ENCODE assay signal across 13 cellular contexts in genomic region chr19:1435378-1435989, GRCh38.
"Had no signal": no experiment of that assay in that cellular context is flagged by ENCODE, and none has a peak within 500 bp of the region (broad histone marks: within the 10 kb centered on the region; RNA-seq: fewer than 3 reads in every experiment).

No MANE protein-coding gene starts in this region.

- FAIRE-seq: small intestine had no signal

- DNase-seq: activated CD4-positive, alpha-beta T cell treated with anti-CD3 and anti-CD28 coated beads for 48 hours; activated naive CD4-positive, alpha-beta T cell treated with anti-CD3 and anti-CD28 coated beads for 36 hours; body of pancreas; cortex of kidney; effector memory CD4-positive, alpha-beta T cell; hippocampal formation; small intestine; transverse colon had no signal

- H3K9me3 ChIP-seq: body of pancreas, neutrophil, right atrium auricular region, transverse colon had no signal

- H3K27ac ChIP-seq: body of pancreas, epithelial cell of prostate, neutrophil, right atrium auricular region, transverse colon had no signal

- H3K4me3 Mint-ChIP-seq: activated naive CD4-positive, alpha-beta T cell treated with anti-CD3 and anti-CD28 coated beads for 36 hours; central memory CD8-positive, alpha-beta T cell; T-helper 2 cell treated with Interferon-gamma antibody and Interleukin-4, amounts not matched to agents 5 μg/mL and 100 μg/mL, for 36 hours had no signal

- H3K27me3 Mint-ChIP-seq: central memory CD8-positive, alpha-beta T cell had no signal

- ATAC-seq: body of pancreas had no signal

- H3K27ac Mint-ChIP-seq: activated naive CD4-positive, alpha-beta T cell treated with anti-CD3 and anti-CD28 coated beads for 36 hours; T-helper 2 cell treated with Interferon-gamma antibody and Interleukin-4, amounts not matched to agents 5 μg/mL and 100 μg/mL, for 36 hours had no signal

- H3K9me3 Mint-ChIP-seq: activated naive CD4-positive, alpha-beta T cell treated with anti-CD3 and anti-CD28 coated beads for 36 hours; central memory CD8-positive, alpha-beta T cell; T-helper 2 cell treated with Interferon-gamma antibody and Interleukin-4, amounts not matched to agents 5 μg/mL and 100 μg/mL, for 36 hours had no signal

- H3K27me3 ChIP-seq: body of pancreas, neutrophil, right atrium auricular region, transverse colon had no signal

- H3K4me3 ChIP-seq: body of pancreas, right atrium auricular region, transverse colon had no signal
